10 cellular contexts compared by ENCODE assay signal in the genomic region with DNA sequence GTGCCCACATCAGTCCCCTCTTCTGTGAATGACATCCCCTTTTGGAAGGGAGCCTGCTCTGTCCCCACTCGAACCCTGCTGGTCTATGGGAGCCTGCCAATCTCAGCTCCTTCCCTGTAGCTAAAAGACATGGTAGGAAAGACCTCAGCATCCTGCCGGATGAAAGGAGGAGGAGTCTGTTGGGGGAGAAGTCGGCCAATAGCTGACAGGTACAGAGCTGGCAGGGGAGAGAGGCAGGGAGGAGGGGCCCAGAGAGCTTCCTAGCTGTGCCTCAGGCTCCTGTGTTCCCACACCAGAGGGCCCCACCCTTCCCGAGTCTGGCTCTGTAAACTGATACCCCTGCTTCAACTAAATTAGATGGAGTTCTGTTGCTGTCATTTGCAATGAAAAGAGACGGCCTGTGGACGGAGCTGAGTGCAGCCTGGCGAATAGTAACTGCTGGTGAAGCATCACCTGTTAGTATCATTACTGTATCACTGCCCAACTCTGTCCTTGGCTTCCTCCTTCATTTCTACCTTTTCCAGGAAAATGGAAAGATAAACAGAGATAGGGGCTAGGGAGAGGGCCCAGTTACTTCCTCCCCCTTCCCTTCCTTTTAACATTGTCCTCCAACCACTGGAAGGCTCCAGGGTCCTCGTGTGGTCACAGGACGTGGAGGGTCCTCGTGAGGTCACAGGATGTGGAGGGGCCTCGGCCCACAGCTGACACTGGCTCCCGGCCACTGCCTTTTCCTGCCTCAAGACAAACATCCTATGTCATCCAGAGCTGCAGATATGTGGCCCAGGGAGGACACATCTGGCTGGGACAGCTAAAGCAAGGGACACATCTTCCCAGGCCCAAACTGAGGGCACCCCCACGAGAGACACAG. TPM values are rescaled to one million over a fixed set of nuclear protein-coding genes. Genes with fewer than 3 reads are reported as not detected.
DNase-seq lines count a peak whose midpoint lies in the region; ATAC-seq, FAIRE-seq and TF ChIP-seq lines count a peak whose summit lies in the region.
"Had no signal": no experiment of that assay in that cellular context is flagged by ENCODE, and none has a peak within 500 bp of the region (broad histone marks: within the 10 kb centered on the region; RNA-seq: fewer than 3 reads in every experiment).

No MANE protein-coding gene starts in this region.

- intact Hi-C loops in HCT116 (cut with micrococcal nuclease) (no loop called here), pancreas (cut with DNase I) (no loop called here)

- H3K4me1 ChIP-seq in HCT116 (ENCODE audit: control insufficient read depth in 1 of 2, insufficient read depth in 2 of 2, low read length in 2 of 2) = 0 out of 4 replicates have a peak, but pooled peaks cover 0 to 2% of the 10 kb centered on the region in 2 experiments
- peaks cover 4% of the 10 kb centered on the region for H3K4me1 ChIP-seq in endodermal cell (ENCODE audit: control insufficient read depth, insufficient read depth, low read length)
- H3K4me1 ChIP-seq in pancreas = no peaks in the 10 kb centered on the region

- H3K27me3 Mint-ChIP-seq in endodermal cell (ENCODE audit: insufficient read depth) = peaks cover 4% of the 10 kb centered on the region

- H3K4me2 ChIP-seq in HCT116 (ENCODE audit: low read length) = no peak overlapping the region

- POLR2A ChIA-PET in HCT116 (lab: Charles Lee) = no interaction called here

- H3K79me2 ChIP-seq in HCT116 (ENCODE audit: insufficient read depth, low read length) = no peaks in the 10 kb centered on the region

- TF ChIP-seq RAD21 in HCT116 (IDR thresholded peaks at IDR 0.05; ENCODE audit: low read depth) = no peak

- H3K27ac ChIP-seq in HCT116 (ENCODE audit: low read depth, low read length) (no peak overlapping the region), endodermal cell (ENCODE audit: low read depth, low read length) (no peak overlapping the region), pancreas (peak overlapping the region in 1 of 4 donors; percentile 30)

- H3K9me3 Mint-ChIP-seq in endodermal cell = no peaks in the 10 kb centered on the region
- H3K9me3 Mint-ChIP-seq: activated B cell treated with CpG ODN at 0.5 μM for 24 hours had no signal

- no peak for FAIRE-seq in pancreas (lab: Jason Lieb, UNC)

- no peaks in the 10 kb centered on the region for H3K9me2 ChIP-seq in HCT116 (ENCODE audit: insufficient read depth)

- H3K36me3 Mint-ChIP-seq in endodermal cell (ENCODE audit: low read depth) = peaks cover 9% of the 10 kb centered on the region

- TF ChIP-seq CTCF in HCT116 (IDR thresholded peaks at IDR 0.05 in 2 of 3, conservative IDR thresholded peaks at IDR 0.05 in 1 of 3; ENCODE audit: borderline replicate concordance in 1 of 3, insufficient read depth in 1 of 3, low read depth in 2 of 3, low read length in 2 of 3) (no peak), endodermal cell (conservative IDR thresholded peaks at IDR 0.05) (no peak), pancreas (IDR thresholded peaks at IDR 0.05) (no peak), GM10266 (IDR thresholded peaks at IDR 0.05; ENCODE audit: control insufficient read depth, insufficient read depth, low read depth, missing control alignments) (no peak)

- no peak overlapping the region for H2AFZ ChIP-seq in HCT116 (ENCODE audit: low read depth, low read length, poor library complexity, severe bottlenecking)

- BruUV-seq in HCT116 (replicated peaks; lab: Mats Ljungman, UMichigan) = no TSS peak

- H3K27me3 ChIP-seq in HCT116 (ENCODE audit: insufficient read depth, low read length) (no peaks in the 10 kb centered on the region), endodermal cell (ENCODE audit: control insufficient read depth, insufficient read depth, low read length, poor library complexity, severe bottlenecking) (no peaks in the 10 kb centered on the region), pancreas (no peaks in the 10 kb centered on the region)

- CTCF ChIA-PET in HCT116 (lab: Charles Lee) = no interaction called here

- no peak overlapping the region for H3K4me3 Mint-ChIP-seq in endodermal cell
- H3K4me3 Mint-ChIP-seq: activated B cell treated with CpG ODN at 0.5 μM for 24 hours had no signal

- TF ChIP-seq POLR2A in HCT116 (IDR thresholded peaks at IDR 0.05; ENCODE audit: borderline replicate concordance, extremely low read depth, insufficient read depth, insufficient read length) = no peak

- H3K9me3 ChIP-seq in HCT116 (ENCODE audit: control insufficient read depth in 1 of 2, insufficient read depth in 1 of 2, low read depth in 1 of 2, low read length in 2 of 2) (no peaks in the 10 kb centered on the region), endodermal cell (ENCODE audit: control insufficient read depth, low read length) (no peaks in the 10 kb centered on the region), pancreas (no peaks in the 10 kb centered on the region)

- ATAC-seq in HCT116 = peak; percentile 78
- ATAC-seq in pancreas = peak in 3 of 4 donors; percentile 42 to 67 (median 50)
- ATAC-seq in GM21619 (IDR thresholded peaks at IDR 0.05; ENCODE audit: unreplicated experiment) = no peak
- ATAC-seq in GM19452 (IDR thresholded peaks at IDR 0.05; ENCODE audit: unreplicated experiment) = no peak

- H3K36me3 ChIP-seq in HCT116 (ENCODE audit: control insufficient read depth in 1 of 2, insufficient read depth in 2 of 2, low read length in 2 of 2) = no peaks in the 10 kb centered on the region
- no peaks in the 10 kb centered on the region for H3K36me3 ChIP-seq in endodermal cell (ENCODE audit: control insufficient read depth, insufficient read depth, low read length)
- H3K36me3 ChIP-seq in pancreas = no peaks in the 10 kb centered on the region

- H3K4me3 ChIP-seq in HCT116 (replicated peaks in 1 of 2; ENCODE audit: low read depth in 1 of 2, low read length in 2 of 2) (no peak overlapping the region), endodermal cell (ENCODE audit: low read length) (no peak overlapping the region), pancreas (no peak overlapping the region)

- peaks cover 3% of the 10 kb centered on the region for H3K4me1 Mint-ChIP-seq in endodermal cell
- H3K4me1 Mint-ChIP-seq: activated B cell treated with CpG ODN at 0.5 μM for 24 hours had no signal

- RAD21 ChIA-PET in HCT116 (lab: Charles Lee; ENCODE audit: low non-redundant PET in 1 of 2, low total read pairs in 2 of 2, uncharacterized antibody in 2 of 2, unreplicated experiment in 2 of 2) = no interaction called here

- H4K20me1 ChIP-seq in HCT116 (ENCODE audit: insufficient read depth) = no peaks in the 10 kb centered on the region

- WGBS in endodermal cell (ENCODE audit: insufficient coverage in 1 of 2, insufficient read length in 1 of 2), 2 experiments = 33 to 53% methylated on average over 5 to 13 of the region's 13 CpGs
- 52 to 62% methylated on average over 13 of the region's 13 CpGs for WGBS in pancreas, 2 donors

- DNase-seq in HCT116 (ENCODE audit: low read depth, low spot score) = no peak
- peak; percentile 99 to 100 for DNase-seq in NCI-H526 (lab: John Stamatoyannopoulos, UW)
- peak; percentile 93 for DNase-seq in endodermal cell
- peak in 1 of 6 donors; percentile 33 for DNase-seq in pancreas
- no peak for DNase-seq in stimulated activated CD4-positive, alpha-beta T cell treated with anti-CD3 and anti-CD28 coated beads, Interleukin-12 subunit alpha, Interleukin-12 subunit beta, amount 100 ng/mL, for 4 hours
- no peak for DNase-seq in GM10266 (ENCODE audit: extremely low spot score)
- DNase-seq: activated B cell treated with CpG ODN at 0.5 μM for 24 hours; stimulated activated CD4-positive, alpha-beta T cell treated with anti-CD3 and anti-CD28 coated beads, Interleukin-2, amount 100 ng/mL, for 24 hours had no signal

- no peak overlapping the region for H3K27ac Mint-ChIP-seq in endodermal cell
- H3K27ac Mint-ChIP-seq: activated B cell treated with CpG ODN at 0.5 μM for 24 hours had no signal

- no peak overlapping the region for H3K9ac ChIP-seq in HCT116 (ENCODE audit: low read length)
- H3K9ac ChIP-seq in endodermal cell (ENCODE audit: extremely low read depth, low read length, poor library complexity, severe bottlenecking) = no peak overlapping the region

TF ChIP-seq in HCT116, 20 proteins besides CTCF, POLR2A, EP300 and RAD21:
- no peak for TF ChIP-seq CEBPB (IDR thresholded peaks at IDR 0.05; ENCODE audit: low read depth)
- no peak for TF ChIP-seq EGR1 (IDR thresholded peaks at IDR 0.05; ENCODE audit: low read depth)
- TF ChIP-seq FOSL1 (IDR thresholded peaks at IDR 0.05; ENCODE audit: low read depth) = no peak
- no peak for TF ChIP-seq SRF (IDR thresholded peaks at IDR 0.05; ENCODE audit: low read depth)
- TF ChIP-seq ELF1 (IDR thresholded peaks at IDR 0.05; ENCODE audit: borderline replicate concordance, low read depth) = no peak
- TF ChIP-seq, protein P1, sequence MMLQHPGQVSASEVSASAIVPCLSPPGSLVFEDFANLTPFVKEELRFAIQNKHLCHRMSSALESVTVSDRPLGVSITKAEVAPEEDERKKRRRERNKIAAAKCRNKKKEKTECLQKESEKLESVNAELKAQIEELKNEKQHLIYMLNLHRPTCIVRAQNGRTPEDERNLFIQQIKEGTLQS (IDR thresholded peaks at IDR 0.05) = no peak
- no peak for TF ChIP-seq ZNF274 (IDR thresholded peaks at IDR 0.05; ENCODE audit: low read depth, low read length)
- TF ChIP-seq, protein P2, sequence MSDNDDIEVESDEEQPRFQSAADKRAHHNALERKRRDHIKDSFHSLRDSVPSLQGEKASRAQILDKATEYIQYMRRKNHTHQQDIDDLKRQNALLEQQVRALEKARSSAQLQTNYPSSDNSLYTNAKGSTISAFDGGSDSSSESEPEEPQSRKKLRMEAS (IDR thresholded peaks at IDR 0.05) = no peak
- TF ChIP-seq SIN3A (IDR thresholded peaks at IDR 0.05; ENCODE audit: low read depth) = no peak
- no peak for TF ChIP-seq ZFX (IDR thresholded peaks at IDR 0.05)

RNA-seq across cellular contexts. Expression of a gene that starts 15.1 kb away (rescaled TPM):
- total RNA-seq in HCT116 (2021; ENCODE audit: unreplicated experiment) (2.5 TPM), endodermal cell (10 to 100 TPM; 54.1 to 61.8 TPM), pancreas (10 to 100 TPM in 1 of 6 donors, 1 to 10 TPM in 5; 2.7 to 17.2 (median 6.5) TPM)
- 2.3 and 3.1 TPM in 2 replicates for polyA plus RNA-seq in HCT116 (2012)
- polyA plus RNA-seq in endodermal cell (2013, experiment 1 of 2) = 197 TPM
- polyA plus RNA-seq in endodermal cell (2013, experiment 2 of 2) = 184 TPM
- polyA plus RNA-seq in pancreas = 10 to 100 TPM; 14.3 to 48.0 TPM
- total RNA-seq: activated B cell treated with CpG ODN at 0.5 μM for 24 hours had no signal

RNA-seq across cellular contexts. Expression of a gene that starts 36.8 kb away (rescaled TPM):
- total RNA-seq in HCT116 (2021; ENCODE audit: unreplicated experiment) (0.52 TPM), endodermal cell (1 to 10 TPM; 3.0 TPM), pancreas (100 to 1,000 TPM; 220 to 395 (median 314) TPM)
- polyA plus RNA-seq in HCT116 (2012) = 0.07 and 0.17 TPM in 2 replicates
- 1.0 TPM for polyA plus RNA-seq in endodermal cell (2013, experiment 1 of 2)
- 1.3 TPM for polyA plus RNA-seq in endodermal cell (2013, experiment 2 of 2)
- 1,000 to 10,000 TPM; 1,418 to 2,509 TPM for polyA plus RNA-seq in pancreas

Comparison
In these comparisons a context has a peak if more than half of its experiments do, and no peak if none do; other contexts are left out.
1. ATAC-seq: peak in HCT116 (single experiment) and pancreas (3 of 4); none in GM21619 (single experiment) and GM19452 (single experiment).
2. DNase-seq: peak in NCI-H526 (2 of 2) and endodermal cell (single experiment); none in HCT116 (single experiment), stimulated activated CD4-positive, alpha-beta T cell treated with anti-CD3 and anti-CD28 coated beads, Interleukin-12 subunit alpha, Interleukin-12 subunit beta, amount 100 ng/mL, for 4 hours (single experiment) and GM10266 (single experiment).
3. RNA of a gene that starts 36.8 kb away (total RNA-seq): 220 to 395 TPM in pancreas; 3.0 TPM in endodermal cell and 0.52 TPM in HCT116 (single experiment); every median in the first group is over 10 times any median in the second.